22 cellular contexts compared by ENCODE assay signal in the genomic region with DNA sequence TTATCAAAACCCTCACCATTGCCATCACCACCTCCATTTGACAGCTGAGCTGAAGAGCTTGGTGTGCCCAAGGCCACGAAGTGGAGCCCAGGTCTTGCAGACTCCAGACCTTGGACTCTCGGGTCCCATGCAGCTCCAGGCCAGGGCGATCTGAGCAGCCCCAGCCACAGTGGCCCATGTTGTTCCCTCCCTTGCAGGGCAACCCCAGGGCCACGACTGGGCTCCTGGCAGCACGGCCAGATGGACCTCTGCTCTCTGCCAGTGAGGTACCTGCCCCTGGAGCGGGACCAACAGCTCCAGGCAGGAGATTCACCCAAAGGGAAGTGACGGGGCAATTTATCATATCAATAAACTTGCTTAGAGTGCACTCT.
"Had no signal": no experiment of that assay in that cellular context is flagged by ENCODE, and none has a peak within 500 bp of the region (broad histone marks: within the 10 kb centered on the region; RNA-seq: fewer than 3 reads in every experiment).

No MANE protein-coding gene starts in this region.

- ATAC-seq: activated CD8-positive, alpha-beta T cell treated with anti-CD3 and anti-CD28 coated beads, Interleukin-2, amount 10 ng/mL, durations not matched to agents 7 days and 5 days; activated naive CD8-positive, alpha-beta T cell treated with anti-CD3 and anti-CD28 coated beads, Interleukin-2, amount 50 U/mL, for 24 hours; activated T-helper 17 cell treated with anti-CD3 and anti-CD28 coated beads, Interleukin-2, amount 50 U/mL, for 72 hours; SK-N-SH treated with all-trans-retinoic acid at 6 μM for 48 hours had no signal

- H3K27ac ChIP-seq: left ventricle myocardium inferior, parathyroid adenoma, thyroid gland had no signal

- H3K4me1 Mint-ChIP-seq: activated CD4-positive, alpha-beta T cell treated with anti-CD3 and anti-CD28 coated beads, Interleukin-2, amount 10 ng/mL, durations not matched to agents 7 days and 5 days; activated naive CD8-positive, alpha-beta T cell treated with anti-CD3 and anti-CD28 coated beads, Interleukin-2, amount 50 U/mL, for 24 hours; activated T-helper 17 cell treated with anti-CD3 and anti-CD28 coated beads, Interleukin-2, amount 50 U/mL, for 72 hours; immature natural killer cell had no signal

- H3K4me3 Mint-ChIP-seq: activated CD4-positive, alpha-beta T cell treated with anti-CD3 and anti-CD28 coated beads, Interleukin-2, amount 10 ng/mL, durations not matched to agents 7 days and 5 days; activated CD8-positive, alpha-beta T cell treated with anti-CD3 and anti-CD28 coated beads, Interleukin-2, amount 10 ng/mL, durations not matched to agents 7 days and 5 days; activated naive CD4-positive, alpha-beta T cell treated with anti-CD3 and anti-CD28 coated beads for 36 hours; activated naive CD8-positive, alpha-beta T cell treated with anti-CD3 and anti-CD28 coated beads, Interleukin-2, amount 50 U/mL, for 24 hours; activated T-cell treated with anti-CD3 and anti-CD28 coated beads, Interleukin-2, amount 50 U/mL, for 24 hours; activated T-helper 17 cell treated with anti-CD3 and anti-CD28 coated beads, Interleukin-2, amount 50 U/mL, for 72 hours; brain; immature natural killer cell; natural killer cell treated with Interleukin-12 subunit alpha and Interleukin-12 subunit beta and Interleukin-15 and Interleukin-18, amount 100 ng/mL, for 72 hours had no signal

- DNase-seq: activated CD4-positive, alpha-beta T cell treated with anti-CD3 and anti-CD28 coated beads, Interleukin-2, amount 10 ng/mL, durations not matched to agents 7 days and 5 days; activated CD8-positive, alpha-beta T cell treated with anti-CD3 and anti-CD28 coated beads, Interleukin-2, amount 10 ng/mL, durations not matched to agents 7 days and 5 days; activated naive CD4-positive, alpha-beta T cell treated with anti-CD3 and anti-CD28 coated beads for 36 hours; activated naive CD8-positive, alpha-beta T cell treated with anti-CD3 and anti-CD28 coated beads, Interleukin-2, amount 50 U/mL, for 24 hours; activated T-cell treated with anti-CD3 and anti-CD28 coated beads, Interleukin-2, amount 50 U/mL, for 24 hours; anterior cingulate cortex; caudate nucleus; dermis blood vessel endothelial cell; effector CD8-positive, alpha-beta T cell; erythroblast; foreskin fibroblast; immature natural killer cell; kidney glomerular epithelial cell; left ventricle myocardium inferior; stimulated activated CD4-positive, alpha-beta T cell treated with anti-CD3 and anti-CD28 coated beads, Interleukin-4, amount 100 ng/mL, for 24 hours; stimulated activated naive CD4-positive, alpha-beta T cell treated with Interleukin-2 at 50 U/mL for 16 hours; thyroid gland had no signal

- H3K36me3 Mint-ChIP-seq: brain; immature natural killer cell; natural killer cell treated with Interleukin-12 subunit alpha and Interleukin-12 subunit beta and Interleukin-15 and Interleukin-18, amount 100 ng/mL, for 72 hours had no signal

- H3K27me3 Mint-ChIP-seq: activated CD4-positive, alpha-beta T cell treated with anti-CD3 and anti-CD28 coated beads, Interleukin-2, amount 10 ng/mL, durations not matched to agents 7 days and 5 days; natural killer cell treated with Interleukin-12 subunit alpha and Interleukin-12 subunit beta and Interleukin-15 and Interleukin-18, amount 100 ng/mL, for 72 hours had no signal

- H3K27ac Mint-ChIP-seq: activated CD4-positive, alpha-beta T cell treated with anti-CD3 and anti-CD28 coated beads, Interleukin-2, amount 10 ng/mL, durations not matched to agents 7 days and 5 days; activated CD8-positive, alpha-beta T cell treated with anti-CD3 and anti-CD28 coated beads, Interleukin-2, amount 10 ng/mL, durations not matched to agents 7 days and 5 days; activated naive CD4-positive, alpha-beta T cell treated with anti-CD3 and anti-CD28 coated beads for 36 hours; activated naive CD8-positive, alpha-beta T cell treated with anti-CD3 and anti-CD28 coated beads, Interleukin-2, amount 50 U/mL, for 24 hours; activated T-cell treated with anti-CD3 and anti-CD28 coated beads, Interleukin-2, amount 50 U/mL, for 24 hours; activated T-helper 17 cell treated with anti-CD3 and anti-CD28 coated beads, Interleukin-2, amount 50 U/mL, for 72 hours; brain; immature natural killer cell; natural killer cell treated with Interleukin-12 subunit alpha and Interleukin-12 subunit beta and Interleukin-15 and Interleukin-18, amount 100 ng/mL, for 72 hours had no signal

- H3K27me3 ChIP-seq: thyroid gland had no signal

- H3K36me3 ChIP-seq: left ventricle myocardium inferior, thyroid gland had no signal

- H3K4me1 ChIP-seq: parathyroid adenoma, thyroid gland had no signal

- H3K9me3 ChIP-seq: left ventricle myocardium inferior, thyroid gland had no signal

- H3K4me3 ChIP-seq: left ventricle myocardium inferior, thyroid gland had no signal

- H3K9me3 Mint-ChIP-seq: activated CD4-positive, alpha-beta T cell treated with anti-CD3 and anti-CD28 coated beads, Interleukin-2, amount 10 ng/mL, durations not matched to agents 7 days and 5 days; activated naive CD4-positive, alpha-beta T cell treated with anti-CD3 and anti-CD28 coated beads for 36 hours; activated naive CD8-positive, alpha-beta T cell treated with anti-CD3 and anti-CD28 coated beads, Interleukin-2, amount 50 U/mL, for 24 hours; activated T-cell treated with anti-CD3 and anti-CD28 coated beads, Interleukin-2, amount 50 U/mL, for 24 hours; activated T-helper 17 cell treated with anti-CD3 and anti-CD28 coated beads, Interleukin-2, amount 50 U/mL, for 72 hours; brain; immature natural killer cell; natural killer cell treated with Interleukin-12 subunit alpha and Interleukin-12 subunit beta and Interleukin-15 and Interleukin-18, amount 100 ng/mL, for 72 hours had no signal
